13 cellular contexts compared by ENCODE assay signal in genomic region chr22:25741692-25742626, GRCh38. TPM values are rescaled to one million over a fixed set of nuclear protein-coding genes. Genes with fewer than 3 reads are reported as not detected.
DNase-seq lines count a peak whose midpoint lies in the region; ATAC-seq and TF ChIP-seq lines count a peak whose summit lies in the region.
"Had no signal": no experiment of that assay in that cellular context is flagged by ENCODE, and none has a peak within 500 bp of the region (broad histone marks: within the 10 kb centered on the region; RNA-seq: fewer than 3 reads in every experiment).

TSS of gene MYO18B (plus strand) at chr22:25742188. CDS start at chr22:25761093, 18,905 bp downstream.

- no peak within 1 kb of the TSS for H4K5ac ChIP-seq in H9 (ENCODE audit: insufficient read length, low read depth, low read length)

- no peak within 1 kb of the TSS for H3K18ac ChIP-seq in H9 (ENCODE audit: insufficient read length, low read depth, low read length)

- H3K56ac ChIP-seq in H9 (ENCODE audit: insufficient read length, low read depth, low read length) = no peak within 1 kb of the TSS

- no peak within 1 kb of the TSS for H3K4ac ChIP-seq in H9 (ENCODE audit: low read depth, low read length)

- no peaks in the 10 kb centered on the region for H3K23me2 ChIP-seq in H9 (ENCODE audit: insufficient read length, low read depth, low read length, poor library complexity, severe bottlenecking)

- TF ChIP-seq EP300 in tibial nerve (IDR thresholded peaks at IDR 0.05) = no peak

- H3K27ac Mint-ChIP-seq in H9 = peak within 1 kb of the TSS in 1 of 3 experiments; percentile 90; a peak in 1 of 7 replicates

- TF ChIP-seq CTCF in H9 (conservative IDR thresholded peaks at IDR 0.05) (no peak), tibial nerve (IDR thresholded peaks at IDR 0.05) (no peak)

- H3K27ac ChIP-seq in BLaER1 = peak within 1 kb of the TSS; percentile 78
- H3K27ac ChIP-seq in H9 (ENCODE audit: insufficient read length, low read depth, low read length) = no peak within 1 kb of the TSS
- H3K27ac ChIP-seq in tibial nerve = no peak within 1 kb of the TSS
- H3K27ac ChIP-seq: neutrophil had no signal

- H3K4me1 Mint-ChIP-seq in H9 = peaks cover 0 to 4% of the 10 kb centered on the region in 2 experiments; a peak in 1 of 4 replicates

- peak within 1 kb of the TSS; percentile 9 for H4K8ac ChIP-seq in H9 (replicated peaks; ENCODE audit: insufficient read length, low read depth, low read length)

- H3K4me3 ChIP-seq in BLaER1 = no peak within 1 kb of the TSS; the same call in 1 of the 2 replicates
- H3K4me3 ChIP-seq in tibial nerve = no peak within 1 kb of the TSS

- no peaks in the 10 kb centered on the region for H3K79me2 ChIP-seq in H9 (ENCODE audit: insufficient read depth, low read length)

- H3K27me3 ChIP-seq in BLaER1 (no peaks in the 10 kb centered on the region), H9 (ENCODE audit: insufficient read depth, low read length) (no peaks in the 10 kb centered on the region), tibial nerve (no peaks in the 10 kb centered on the region)
- H3K27me3 ChIP-seq: neutrophil had no signal

- H3K9ac ChIP-seq in BLaER1 = peak within 1 kb of the TSS; percentile 65; the same call in 1 of the 2 replicates
- H3K9ac ChIP-seq in H9 (ENCODE audit: extremely low read depth, insufficient read length, low read length) = no peak within 1 kb of the TSS

- H3K4me2 ChIP-seq in BLaER1 (peak within 1 kb of the TSS; percentile 71), H9 (ENCODE audit: insufficient read depth, insufficient read length, low read length) (no peak within 1 kb of the TSS)

- no CpG with 5 or more reads among the region's 36 CpGs for WGBS in H9 (ENCODE audit: extremely low coverage, insufficient read length, low lambda C conversion rate)
- 82% methylated on average over 36 of the region's 36 CpGs for WGBS in tibial nerve, 2 donors

- no peak within 1 kb of the TSS for H3K4me3 Mint-ChIP-seq in H9

- H4K20me1 ChIP-seq in BLaER1 (no peaks in the 10 kb centered on the region), H9 (ENCODE audit: control insufficient read depth, insufficient read depth, insufficient read length) (no peaks in the 10 kb centered on the region)

- H4K91ac ChIP-seq in H9 (ENCODE audit: insufficient read length, low read depth, low read length) = no peak within 1 kb of the TSS

- no peak within 1 kb of the TSS for H2AK5ac ChIP-seq in H9 (ENCODE audit: insufficient read length, low read length)

- H3K27me3 Mint-ChIP-seq in H9 (ENCODE audit: low read depth) = peaks cover 2% of the 10 kb centered on the region; the same call in 1 of the 2 replicates

- no peak within 1 kb of the TSS; the same call in 1 of the 2 replicates for H3K14ac ChIP-seq in H9 (ENCODE audit: insufficient read depth, low read length)

- H3K4me1 ChIP-seq in BLaER1 (peaks cover 47% of the 10 kb centered on the region), H9 (ENCODE audit: insufficient read depth, low read length) (no peaks in the 10 kb centered on the region), tibial nerve (no peaks in the 10 kb centered on the region)

- no peaks in the 10 kb centered on the region for H3K36me3 ChIP-seq in BLaER1
- no peaks in the 10 kb centered on the region for H3K36me3 ChIP-seq in tibial nerve
- H3K36me3 ChIP-seq: neutrophil had no signal

- H2BK12ac ChIP-seq in H9 (ENCODE audit: insufficient read length, low read depth, low read length) = no peak within 1 kb of the TSS

- H3K9me3 ChIP-seq in BLaER1 = peaks cover 28% of the 10 kb centered on the region
- no peaks in the 10 kb centered on the region for H3K9me3 ChIP-seq in H9 (ENCODE audit: control insufficient read depth, low read depth, low read length)
- no peaks in the 10 kb centered on the region for H3K9me3 ChIP-seq in tibial nerve
- H3K9me3 ChIP-seq: neutrophil had no signal

- H2AFZ ChIP-seq in H9 (ENCODE audit: low read length) = no peak within 1 kb of the TSS

- no peak within 1 kb of the TSS for H3K23ac ChIP-seq in H9 (ENCODE audit: insufficient read length, low read depth, low read length)

- H2BK5ac ChIP-seq in H9 (ENCODE audit: insufficient read length, low read length) = no peak within 1 kb of the TSS

- no peak within 1 kb of the TSS for H3T11ph ChIP-seq in H9 (ENCODE audit: low read length)

- no peak for ATAC-seq in GM21381 (IDR thresholded peaks at IDR 0.05; ENCODE audit: unreplicated experiment)
- ATAC-seq: left lobe of liver had no signal

- no peak for TF ChIP-seq POLR2A in tibial nerve (IDR thresholded peaks at IDR 0.05)

- no peaks in the 10 kb centered on the region for H3K79me1 ChIP-seq in H9 (ENCODE audit: insufficient read depth, low read depth, low read length, poor library complexity, severe bottlenecking)

- H3K9me3 Mint-ChIP-seq in H9 = no peaks in the 10 kb centered on the region

- no peaks in the 10 kb centered on the region for H3K36me3 Mint-ChIP-seq in H9 (ENCODE audit: insufficient read depth in 1 of 3, low read depth in 3 of 3)

- H2BK120ac ChIP-seq in H9 (ENCODE audit: low read depth, low read length, poor library complexity, severe bottlenecking) = no peak within 1 kb of the TSS

- DNase-seq in H9 = no peak
- peak; percentile 31 for DNase-seq in amniotic epithelial cell (ENCODE audit: low read depth)
- peak; percentile 47 for DNase-seq in mesenteric fat pad (ENCODE audit: low spot score)
- DNase-seq in NCI-H1436 treated with DMSO at 0.1 percent for 48 hours (lab: John Stamatoyannopoulos, UW) = no peak
- no peak for DNase-seq in SIG-M5 treated with dmso at 0.1 percent for 504 hours (lab: John Stamatoyannopoulos, UW; ENCODE audit: unreplicated experiment)
- no peak for DNase-seq in tibial nerve (ENCODE audit: low spot score in 2 of 2)
- DNase-seq: DMS53, head of caudate nucleus, NCI-H1417 treated with DMSO at 0.1 percent for 48 hours had no signal

- H2BK15ac ChIP-seq in H9 (ENCODE audit: low read depth, low read length) = no peak within 1 kb of the TSS

- no peak within 1 kb of the TSS for H2BK20ac ChIP-seq in H9 (ENCODE audit: low read depth, low read length, poor library complexity, severe bottlenecking)

RNA-seq across cellular contexts. Expression of gene MYO18B, which starts in this region (rescaled TPM):
- 0.26 and 0.46 TPM in 2 replicates for total RNA-seq in H9 (2021)
- 0.10 TPM for total RNA-seq in mesenteric fat pad
- total RNA-seq in tibial nerve = under 1 TPM in 2 of 4 donors, not detected in 2; under 0.01 TPM
- total RNA-seq: left lobe of liver had no signal

Comparison
In these comparisons a context has a peak if more than half of its experiments do, and no peak if none do; other contexts are left out.
1. Peak in DNase-seq in mesenteric fat pad; RNA of the gene not detected or under 1 TPM.